Comparison of ENCODE assay signal across 14 cellular contexts in genomic region chr10:63169063-63169462, GRCh38. TPM values are rescaled to one million over a fixed set of nuclear protein-coding genes. Genes with fewer than 3 reads are reported as not detected.
A peak's percentile ranks its signal among the peaks of the same experiment; 100 is the strongest.
DNase-seq lines count a peak whose midpoint lies in the region; ATAC-seq and TF ChIP-seq lines count a peak whose summit lies in the region.
"Had no signal": no experiment of that assay in that cellular context is flagged by ENCODE, and none has a peak within 500 bp of the region (broad histone marks: within the 10 kb centered on the region; RNA-seq: fewer than 3 reads in every experiment).

No MANE protein-coding gene starts in this region.

- H3K4me1 Mint-ChIP-seq in activated naive CD4-positive, alpha-beta T cell treated with anti-CD3 and anti-CD28 coated beads, Interleukin-2, amount 50 U/mL, for 24 hours = peaks cover 29% of the 10 kb centered on the region
- peaks cover 64% of the 10 kb centered on the region for H3K4me1 Mint-ChIP-seq in activated T-helper 1 cell treated with anti-CD3 and anti-CD28 coated beads, Interleukin-12 subunit alpha, Interleukin-12 subunit beta, Interleukin-2, Interleukin-4 antibody, amounts not matched to agents 30 ng/mL and 10 ng/mL and 1 ng/mL, durations not matched to agents 14 hours and 24 hours and 36 hours (ENCODE audit: low read depth)

- peaks cover 0 to 22% (median 1%) of the 10 kb centered on the region in 4 donors for H3K36me3 ChIP-seq in right lobe of liver
- H3K36me3 ChIP-seq in subcutaneous abdominal adipose tissue (ENCODE audit: control insufficient read depth in 5 of 5, insufficient read depth in 5 of 5, low read length in 5 of 5) = peaks cover 16 to 40% (median 28%) of the 10 kb centered on the region in 5 donors
- peaks cover 55% of the 10 kb centered on the region for H3K36me3 ChIP-seq in upper lobe of right lung

- peaks cover 0 to 36% (median 13%) of the 10 kb centered on the region in 4 donors for H3K4me1 ChIP-seq in right lobe of liver
- peaks cover 0 to 7% (median 5%) of the 10 kb centered on the region in 5 donors for H3K4me1 ChIP-seq in subcutaneous abdominal adipose tissue (ENCODE audit: control insufficient read depth in 5 of 5, insufficient read depth in 5 of 5, low read length in 5 of 5)
- H3K4me1 ChIP-seq in upper lobe of right lung = peaks cover 4% of the 10 kb centered on the region

- no peaks in the 10 kb centered on the region for H3K27me3 ChIP-seq in right lobe of liver
- no peaks in the 10 kb centered on the region for H3K27me3 ChIP-seq in subcutaneous abdominal adipose tissue (ENCODE audit: control insufficient read depth in 5 of 5, insufficient read depth in 4 of 5, low read length in 5 of 5)
- no peaks in the 10 kb centered on the region for H3K27me3 ChIP-seq in upper lobe of right lung

- peaks cover 13% of the 10 kb centered on the region for H3K36me3 Mint-ChIP-seq in activated naive CD4-positive, alpha-beta T cell treated with anti-CD3 and anti-CD28 coated beads, Interleukin-2, amount 50 U/mL, for 24 hours
- H3K36me3 Mint-ChIP-seq in activated T-helper 1 cell treated with anti-CD3 and anti-CD28 coated beads, Interleukin-12 subunit alpha, Interleukin-12 subunit beta, Interleukin-2, Interleukin-4 antibody, amounts not matched to agents 30 ng/mL and 10 ng/mL and 1 ng/mL, durations not matched to agents 14 hours and 24 hours and 36 hours (ENCODE audit: low read depth) = peaks cover 54% of the 10 kb centered on the region

- no peak for DNase-seq in activated naive CD4-positive, alpha-beta T cell treated with anti-CD3 and anti-CD28 coated beads, Interleukin-2, amount 50 U/mL, for 16 hours
- DNase-seq in activated T-helper 1 cell treated with anti-CD3 and anti-CD28 coated beads, Interleukin-12 subunit alpha, Interleukin-12 subunit beta, Interleukin-2, Interleukin-4 antibody, amounts not matched to agents 30 ng/mL and 10 ng/mL and 1 ng/mL, durations not matched to agents 14 hours and 24 hours and 36 hours (ENCODE audit: low spot score) = no peak
- no peak for DNase-seq in right lobe of liver
- no peak for DNase-seq in posterior vena cava (ENCODE audit: low spot score)
- no peak for DNase-seq in upper lobe of right lung
- no peak for DNase-seq in NCI-H345 (lab: John Stamatoyannopoulos, UW)
- DNase-seq: left colon, NCI-H2029 treated with DMSO at 0.1 percent for 48 hours, NCI-H774, retina, WERI-Rb-1 had no signal

- ATAC-seq in right lobe of liver (peak; percentile 53 to 73 (median 68)), upper lobe of right lung (no peak)
- ATAC-seq: left colon, Panc1 had no signal

- H3K9me3 ChIP-seq in right lobe of liver (no peaks in the 10 kb centered on the region), subcutaneous abdominal adipose tissue (ENCODE audit: control insufficient read depth in 5 of 5, low read length in 5 of 5) (no peaks in the 10 kb centered on the region), upper lobe of right lung (no peaks in the 10 kb centered on the region)

- no peaks in the 10 kb centered on the region for H3K27me3 Mint-ChIP-seq in activated naive CD4-positive, alpha-beta T cell treated with anti-CD3 and anti-CD28 coated beads, Interleukin-2, amount 50 U/mL, for 24 hours
- no peaks in the 10 kb centered on the region for H3K27me3 Mint-ChIP-seq in activated T-helper 1 cell treated with anti-CD3 and anti-CD28 coated beads, Interleukin-12 subunit alpha, Interleukin-12 subunit beta, Interleukin-2, Interleukin-4 antibody, amounts not matched to agents 30 ng/mL and 10 ng/mL and 1 ng/mL, durations not matched to agents 14 hours and 24 hours and 36 hours (ENCODE audit: insufficient read depth)

- TF ChIP-seq CTCF in right lobe of liver (IDR thresholded peaks at IDR 0.05) = no peak
- no peak for TF ChIP-seq CTCF in upper lobe of right lung (IDR thresholded peaks at IDR 0.05)

- peak overlapping the region in 1 of 5 donors; percentile 51 for H3K9ac ChIP-seq in subcutaneous abdominal adipose tissue (ENCODE audit: low read length in 5 of 5)

- intact Hi-C loops in activated T-helper 1 cell treated with anti-CD3 and anti-CD28 coated beads, Interleukin-12 subunit alpha, Interleukin-12 subunit beta, Interleukin-2, Interleukin-4 antibody, amounts not matched to agents 30 ng/mL and 10 ng/mL and 1 ng/mL, durations not matched to agents 14 hours and 24 hours and 36 hours (cut with micrococcal nuclease) = loop anchor here (2.0 to 5.0 kb wide), 2 partner anchors 268 to 354 kb away; no protein-coding TSS in a partner anchor
- intact Hi-C loops in right lobe of liver (cut with DNase I) (no loop called here), posterior vena cava (cut with DNase I) (loop anchor here in 1 of 2 donors (10.0 kb wide), 1 partner anchor 354 kb away; the partner anchor contains the start of gene EGR2), upper lobe of right lung (cut with DNase I) (no loop called here)

- H3K27ac Mint-ChIP-seq in activated naive CD4-positive, alpha-beta T cell treated with anti-CD3 and anti-CD28 coated beads, Interleukin-2, amount 50 U/mL, for 24 hours = peak overlapping the region; percentile 81
- peak overlapping the region; percentile 44 for H3K27ac Mint-ChIP-seq in activated T-helper 1 cell treated with anti-CD3 and anti-CD28 coated beads, Interleukin-12 subunit alpha, Interleukin-12 subunit beta, Interleukin-2, Interleukin-4 antibody, amounts not matched to agents 30 ng/mL and 10 ng/mL and 1 ng/mL, durations not matched to agents 14 hours and 24 hours and 36 hours

- H3K4me3 Mint-ChIP-seq in activated naive CD4-positive, alpha-beta T cell treated with anti-CD3 and anti-CD28 coated beads, Interleukin-2, amount 50 U/mL, for 24 hours = no peak overlapping the region
- H3K4me3 Mint-ChIP-seq in activated T-helper 1 cell treated with anti-CD3 and anti-CD28 coated beads, Interleukin-12 subunit alpha, Interleukin-12 subunit beta, Interleukin-2, Interleukin-4 antibody, amounts not matched to agents 30 ng/mL and 10 ng/mL and 1 ng/mL, durations not matched to agents 14 hours and 24 hours and 36 hours = no peak overlapping the region

- no peak for TF ChIP-seq POLR2A in right lobe of liver (IDR thresholded peaks at IDR 0.05)

- H3K27ac ChIP-seq in right lobe of liver (peak overlapping the region in 1 of 3 donors; percentile 16), subcutaneous abdominal adipose tissue (ENCODE audit: low read depth, low read length) (peak overlapping the region; percentile 31), upper lobe of right lung (no peak overlapping the region)
- H3K27ac ChIP-seq: WERI-Rb-1 had no signal

- 15% methylated on average over 2 of the region's 2 CpGs for WGBS in right lobe of liver (ENCODE audit: insufficient coverage, low coverage, low lambda C conversion rate, missing lambda C conversion rate)

- H3K4me3 ChIP-seq in right lobe of liver (no peak overlapping the region), subcutaneous abdominal adipose tissue (ENCODE audit: low read depth in 1 of 5, low read length in 5 of 5) (no peak overlapping the region), upper lobe of right lung (no peak overlapping the region)

- H3K9me3 Mint-ChIP-seq in activated naive CD4-positive, alpha-beta T cell treated with anti-CD3 and anti-CD28 coated beads, Interleukin-2, amount 50 U/mL, for 24 hours = no peaks in the 10 kb centered on the region
- H3K9me3 Mint-ChIP-seq in activated T-helper 1 cell treated with anti-CD3 and anti-CD28 coated beads, Interleukin-12 subunit alpha, Interleukin-12 subunit beta, Interleukin-2, Interleukin-4 antibody, amounts not matched to agents 30 ng/mL and 10 ng/mL and 1 ng/mL, durations not matched to agents 14 hours and 24 hours and 36 hours = no peaks in the 10 kb centered on the region

RNA-seq across cellular contexts. Expression of gene NRBF2, which starts 35.9 kb away (rescaled TPM):
- total RNA-seq in activated T-helper 1 cell treated with anti-CD3 and anti-CD28 coated beads, Interleukin-12 subunit alpha, Interleukin-12 subunit beta, Interleukin-2, Interleukin-4 antibody, amounts not matched to agents 30 ng/mL and 10 ng/mL and 1 ng/mL, durations not matched to agents 14 hours and 24 hours and 36 hours = 30.0 and 30.8 TPM in 2 replicates
- total RNA-seq in right lobe of liver (10 to 100 TPM; 15.9 to 32.3 (median 22.8) TPM), posterior vena cava (10 to 100 TPM; 15.4 to 15.8 TPM), upper lobe of right lung (20.6 TPM)
